Comparison of ENCODE assay signal across 1 cellular context in genomic region chr2:121334581-121335293, GRCh38.
TF ChIP-seq lines count a peak whose summit lies in the region.

No MANE protein-coding gene starts in this region.

TF ChIP-seq in HepG2, 621 proteins besides CTCF, POLR2A, EP300 and RAD21 (continued from another document):
- TF ChIP-seq, protein P1, sequence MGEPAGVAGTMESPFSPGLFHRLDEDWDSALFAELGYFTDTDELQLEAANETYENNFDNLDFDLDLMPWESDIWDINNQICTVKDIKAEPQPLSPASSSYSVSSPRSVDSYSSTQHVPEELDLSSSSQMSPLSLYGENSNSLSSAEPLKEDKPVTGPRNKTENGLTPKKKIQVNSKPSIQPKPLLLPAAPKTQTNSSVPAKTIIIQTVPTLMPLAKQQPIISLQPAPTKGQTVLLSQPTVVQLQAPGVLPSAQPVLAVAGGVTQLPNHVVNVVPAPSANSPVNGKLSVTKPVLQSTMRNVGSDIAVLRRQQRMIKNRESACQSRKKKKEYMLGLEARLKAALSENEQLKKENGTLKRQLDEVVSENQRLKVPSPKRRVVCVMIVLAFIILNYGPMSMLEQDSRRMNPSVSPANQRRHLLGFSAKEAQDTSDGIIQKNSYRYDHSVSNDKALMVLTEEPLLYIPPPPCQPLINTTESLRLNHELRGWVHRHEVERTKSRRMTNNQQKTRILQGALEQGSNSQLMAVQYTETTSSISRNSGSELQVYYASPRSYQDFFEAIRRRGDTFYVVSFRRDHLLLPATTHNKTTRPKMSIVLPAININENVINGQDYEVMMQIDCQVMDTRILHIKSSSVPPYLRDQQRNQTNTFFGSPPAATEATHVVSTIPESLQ (CRISPR knock-in tag; conservative IDR thresholded peaks at IDR 0.05), result no peak
- no peak for TF ChIP-seq CHD2 (IDR thresholded peaks at IDR 0.05; ENCODE audit: low read depth, low read length)
- TF ChIP-seq, protein P2, sequence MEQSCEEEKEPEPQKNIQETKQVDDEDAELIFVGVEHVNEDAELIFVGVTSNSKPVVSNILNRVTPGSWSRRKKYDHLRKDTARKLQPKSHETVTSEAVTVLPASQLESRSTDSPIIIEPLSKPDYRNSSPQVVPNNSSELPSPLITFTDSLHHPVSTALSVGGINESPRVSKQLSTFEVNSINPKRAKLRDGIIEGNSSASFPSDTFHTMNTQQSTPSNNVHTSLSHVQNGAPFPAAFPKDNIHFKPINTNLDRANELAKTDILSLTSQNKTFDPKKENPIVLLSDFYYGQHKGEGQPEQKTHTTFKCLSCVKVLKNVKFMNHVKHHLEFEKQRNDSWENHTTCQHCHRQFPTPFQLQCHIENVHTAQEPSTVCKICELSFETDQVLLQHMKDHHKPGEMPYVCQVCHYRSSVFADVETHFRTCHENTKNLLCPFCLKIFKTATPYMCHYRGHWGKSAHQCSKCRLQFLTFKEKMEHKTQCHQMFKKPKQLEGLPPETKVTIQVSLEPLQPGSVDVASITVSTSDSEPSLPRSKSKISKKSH (CRISPR knock-in tag; IDR thresholded peaks at IDR 0.05; ENCODE audit: borderline replicate concordance), result no peak
- no peak for TF ChIP-seq NR2F1 (CRISPR knock-in tag; IDR thresholded peaks at IDR 0.05)
- peak; percentile 24 for TF ChIP-seq SALL1 (CRISPR knock-in tag; IDR thresholded peaks at IDR 0.05)
- no peak for TF ChIP-seq ZMYM4 (CRISPR knock-in tag; IDR thresholded peaks at IDR 0.05)
- no peak for TF ChIP-seq TBX2 (CRISPR knock-in tag; IDR thresholded peaks at IDR 0.05; ENCODE audit: borderline replicate concordance)
- TF ChIP-seq, protein P3, sequence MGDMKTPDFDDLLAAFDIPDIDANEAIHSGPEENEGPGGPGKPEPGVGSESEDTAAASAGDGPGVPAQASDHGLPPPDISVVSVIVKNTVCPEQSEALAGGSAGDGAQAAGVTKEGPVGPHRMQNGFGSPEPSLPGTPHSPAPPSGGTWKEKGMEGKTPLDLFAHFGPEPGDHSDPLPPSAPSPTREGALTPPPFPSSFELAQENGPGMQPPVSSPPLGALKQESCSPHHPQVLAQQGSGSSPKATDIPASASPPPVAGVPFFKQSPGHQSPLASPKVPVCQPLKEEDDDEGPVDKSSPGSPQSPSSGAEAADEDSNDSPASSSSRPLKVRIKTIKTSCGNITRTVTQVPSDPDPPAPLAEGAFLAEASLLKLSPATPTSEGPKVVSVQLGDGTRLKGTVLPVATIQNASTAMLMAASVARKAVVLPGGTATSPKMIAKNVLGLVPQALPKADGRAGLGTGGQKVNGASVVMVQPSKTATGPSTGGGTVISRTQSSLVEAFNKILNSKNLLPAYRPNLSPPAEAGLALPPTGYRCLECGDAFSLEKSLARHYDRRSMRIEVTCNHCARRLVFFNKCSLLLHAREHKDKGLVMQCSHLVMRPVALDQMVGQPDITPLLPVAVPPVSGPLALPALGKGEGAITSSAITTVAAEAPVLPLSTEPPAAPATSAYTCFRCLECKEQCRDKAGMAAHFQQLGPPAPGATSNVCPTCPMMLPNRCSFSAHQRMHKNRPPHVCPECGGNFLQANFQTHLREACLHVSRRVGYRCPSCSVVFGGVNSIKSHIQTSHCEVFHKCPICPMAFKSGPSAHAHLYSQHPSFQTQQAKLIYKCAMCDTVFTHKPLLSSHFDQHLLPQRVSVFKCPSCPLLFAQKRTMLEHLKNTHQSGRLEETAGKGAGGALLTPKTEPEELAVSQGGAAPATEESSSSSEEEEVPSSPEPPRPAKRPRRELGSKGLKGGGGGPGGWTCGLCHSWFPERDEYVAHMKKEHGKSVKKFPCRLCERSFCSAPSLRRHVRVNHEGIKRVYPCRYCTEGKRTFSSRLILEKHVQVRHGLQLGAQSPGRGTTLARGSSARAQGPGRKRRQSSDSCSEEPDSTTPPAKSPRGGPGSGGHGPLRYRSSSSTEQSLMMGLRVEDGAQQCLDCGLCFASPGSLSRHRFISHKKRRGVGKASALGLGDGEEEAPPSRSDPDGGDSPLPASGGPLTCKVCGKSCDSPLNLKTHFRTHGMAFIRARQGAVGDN (CRISPR knock-in tag; IDR thresholded peaks at IDR 0.05), result peak; percentile 49; the same call in 1 of the 2 replicates
- TF ChIP-seq HNRNPUL1 (IDR thresholded peaks at IDR 0.05; ENCODE audit: low read depth, low read length), result no peak
- peak; percentile 30; the same call in 1 of the 2 replicates for TF ChIP-seq ZFX (CRISPR knock-in tag; IDR thresholded peaks at IDR 0.05; ENCODE audit: low read depth)
- TF ChIP-seq PHF21A (CRISPR knock-in tag; IDR thresholded peaks at IDR 0.05), result peak; percentile 14; the same call in 1 of the 2 replicates
- no peak for TF ChIP-seq MATR3 (CRISPR knock-in tag; IDR thresholded peaks at IDR 0.05)
- no peak for TF ChIP-seq ZKSCAN1 (IDR thresholded peaks at IDR 0.05; ENCODE audit: low read length)
- TF ChIP-seq ZNF775 (CRISPR knock-in tag; IDR thresholded peaks at IDR 0.05; ENCODE audit: borderline replicate concordance), result 0 out of 2 replicates have a peak, but pooled peaks have one; percentile 35
